ENCODE assay signal across 11 cellular contexts in genomic region chr1:193448682-193449461, GRCh38.
DNase-seq lines count a peak whose midpoint lies in the region; ATAC-seq, FAIRE-seq and TF ChIP-seq lines count a peak whose summit lies in the region.
"Had no signal": no experiment of that assay in that cellular context is flagged by ENCODE, and none has a peak within 500 bp of the region (broad histone marks: within the 10 kb centered on the region; RNA-seq: fewer than 3 reads in every experiment).

No MANE protein-coding gene starts in this region.

- POLR2A ChIA-PET in WTC11 (lab: Charles Lee), result no interaction called here

- ATAC-seq in HG02981 (IDR thresholded peaks at IDR 0.05; ENCODE audit: unreplicated experiment) (peak; percentile 90), WTC11 (peak; percentile 44), left lobe of liver (no peak)
- ATAC-seq: A549, upper lobe of right lung had no signal

- DNase-seq in NOMO-1 (lab: John Stamatoyannopoulos, UW; ENCODE audit: unreplicated experiment in 2 of 2) (peak; percentile 26 to 43), NOMO-1 treated with dmso at 0.1 percent for 144 hours (lab: John Stamatoyannopoulos, UW; ENCODE audit: unreplicated experiment) (no peak), WTC11 (ENCODE audit: low spot score) (no peak), small intestine (peak; percentile 34), HCEC 1CT (no peak), mesothelial cell of epicardium (ENCODE audit: low spot score in 2 of 2, unreplicated experiment in 2 of 2) (no peak), left lobe of liver (ENCODE audit: low spot score) (no peak)
- DNase-seq: upper lobe of right lung had no signal

- H3K27ac ChIP-seq in small intestine (ENCODE audit: low read depth in 1 of 2, low read length in 1 of 2), result peak overlapping the region in 1 of 2 donors; percentile 74
- H3K27ac ChIP-seq: A549, upper lobe of right lung had no signal

- H3K27me3 ChIP-seq in small intestine (ENCODE audit: control insufficient read depth in 2 of 2, insufficient read depth in 2 of 2, low read length in 2 of 2), result no peaks in the 10 kb centered on the region
- H3K27me3 ChIP-seq: upper lobe of right lung had no signal

- no peaks in the 10 kb centered on the region for H3K4me1 ChIP-seq in small intestine (ENCODE audit: control insufficient read depth in 2 of 2, insufficient read depth in 1 of 2, low read depth in 1 of 2, low read length in 1 of 2)
- H3K4me1 ChIP-seq: A549, upper lobe of right lung had no signal

- WGBS in small intestine, 3 donors, result 60 to 66% (median 64%) methylated on average over 5 of the region's 5 CpGs

- no peaks in the 10 kb centered on the region for H3K36me3 ChIP-seq in small intestine (ENCODE audit: control insufficient read depth in 2 of 2, insufficient read depth in 2 of 2, low read length in 2 of 2)
- H3K36me3 ChIP-seq: upper lobe of right lung had no signal

- no peak overlapping the region for H3K27ac Mint-ChIP-seq in WTC11
- H3K27ac Mint-ChIP-seq in mesothelial cell of epicardium, result no peak overlapping the region
- H3K27ac Mint-ChIP-seq: nephron had no signal

- TF ChIP-seq CTCF in WTC11 (IDR thresholded peaks at IDR 0.05) (no peak), mesothelial cell of epicardium (IDR thresholded peaks at IDR 0.05; ENCODE audit: unreplicated experiment) (no peak)

- no peaks in the 10 kb centered on the region for H3K27me3 Mint-ChIP-seq in WTC11 (ENCODE audit: low read depth)
- H3K27me3 Mint-ChIP-seq in mesothelial cell of epicardium (ENCODE audit: low read depth), result no peaks in the 10 kb centered on the region

- CTCF ChIA-PET in WTC11 (lab: Charles Lee), result no interaction called here

- no peak overlapping the region for H3K4me3 Mint-ChIP-seq in WTC11
- no peak overlapping the region for H3K4me3 Mint-ChIP-seq in mesothelial cell of epicardium
- H3K4me3 Mint-ChIP-seq: nephron had no signal

- no peak for FAIRE-seq in small intestine (lab: Jason Lieb, UNC)
- FAIRE-seq: A549 had no signal

- no peaks in the 10 kb centered on the region for H3K9me3 ChIP-seq in small intestine (ENCODE audit: control insufficient read depth, low read depth)
- H3K9me3 ChIP-seq: A549, upper lobe of right lung had no signal

- H3K9me3 Mint-ChIP-seq in WTC11, result no peaks in the 10 kb centered on the region
- no peaks in the 10 kb centered on the region for H3K9me3 Mint-ChIP-seq in mesothelial cell of epicardium
- H3K9me3 Mint-ChIP-seq: nephron had no signal

- 0 out of 2 replicates have a peak, but pooled peaks cover 4% of the 10 kb centered on the region for H3K4me1 Mint-ChIP-seq in WTC11
- peaks cover 12% of the 10 kb centered on the region for H3K4me1 Mint-ChIP-seq in mesothelial cell of epicardium

- no peak overlapping the region for H3K4me3 ChIP-seq in small intestine (ENCODE audit: low read depth in 1 of 2, low read length in 2 of 2)
- H3K4me3 ChIP-seq: A549, upper lobe of right lung had no signal

- H3K36me3 Mint-ChIP-seq in WTC11 (no peaks in the 10 kb centered on the region), mesothelial cell of epicardium (no peaks in the 10 kb centered on the region)

TF ChIP-seq in WTC11, 78 proteins besides CTCF, POLR2A, EP300 and RAD21:
- TF ChIP-seq SMAD4 (CRISPR knock-in tag; IDR thresholded peaks at IDR 0.05), result no peak
- no peak for TF ChIP-seq ZNF138 (CRISPR knock-in tag; conservative IDR thresholded peaks at IDR 0.05)
- no peak for TF ChIP-seq SMAD3 (CRISPR knock-in tag; IDR thresholded peaks at IDR 0.05; ENCODE audit: borderline replicate concordance)
- TF ChIP-seq MXD4 (CRISPR knock-in tag; IDR thresholded peaks at IDR 0.05; ENCODE audit: borderline replicate concordance), result no peak
- no peak for TF ChIP-seq JUN (CRISPR knock-in tag; IDR thresholded peaks at IDR 0.05)
- TF ChIP-seq ZNF671 (CRISPR knock-in tag; IDR thresholded peaks at IDR 0.05), result no peak
- TF ChIP-seq ZNF425 (CRISPR knock-in tag; conservative IDR thresholded peaks at IDR 0.05), result no peak
- TF ChIP-seq ZNF396 (CRISPR knock-in tag; IDR thresholded peaks at IDR 0.05; ENCODE audit: borderline replicate concordance), result no peak
- TF ChIP-seq MAX (CRISPR knock-in tag; IDR thresholded peaks at IDR 0.05), result no peak
- TF ChIP-seq FOXJ3 (CRISPR knock-in tag; IDR thresholded peaks at IDR 0.05; ENCODE audit: borderline replicate concordance), result no peak
- TF ChIP-seq ZNF121 (CRISPR knock-in tag; IDR thresholded peaks at IDR 0.05), result no peak
- no peak for TF ChIP-seq ZNF219 (CRISPR knock-in tag; IDR thresholded peaks at IDR 0.05; ENCODE audit: borderline replicate concordance)
- TF ChIP-seq KAT7 (CRISPR knock-in tag; IDR thresholded peaks at IDR 0.05; ENCODE audit: borderline replicate concordance), result no peak
- no peak for TF ChIP-seq USF1 (CRISPR knock-in tag; IDR thresholded peaks at IDR 0.05)
- no peak for TF ChIP-seq GABPB1 (CRISPR knock-in tag; IDR thresholded peaks at IDR 0.05)

Comparison
In these comparisons a context has a peak if more than half of its experiments do, and no peak if none do; other contexts are left out.
1. DNase-seq: peak in NOMO-1 (2 of 2) and small intestine (single experiment); none in NOMO-1 treated with dmso at 0.1 percent for 144 hours (single experiment), WTC11 (single experiment), HCEC 1CT (single experiment), mesothelial cell of epicardium (0 of 2) and left lobe of liver (single experiment).